ENCODE assay signal across 14 cellular contexts in genomic region chr1:24961961-24962861, GRCh38. TPM values are rescaled to one million over a fixed set of nuclear protein-coding genes. Genes with fewer than 3 reads are reported as not detected.
DNase-seq lines count a peak whose midpoint lies in the region; ATAC-seq and TF ChIP-seq lines count a peak whose summit lies in the region.
"Had no signal": no experiment of that assay in that cellular context is flagged by ENCODE, and none has a peak within 500 bp of the region (broad histone marks: within the 10 kb centered on the region; RNA-seq: fewer than 3 reads in every experiment).

No MANE protein-coding gene starts in this region.

- no peaks in the 10 kb centered on the region for H3K27me3 Mint-ChIP-seq in T-helper 2 cell treated with Interferon-gamma antibody and Interleukin-4, amounts not matched to agents 5 μg/mL and 100 μg/mL, for 36 hours (ENCODE audit: low read depth)
- no peaks in the 10 kb centered on the region for H3K27me3 Mint-ChIP-seq in activated naive CD8-positive, alpha-beta T cell treated with anti-CD3 and anti-CD28 coated beads for 36 hours
- H3K27me3 Mint-ChIP-seq in progenitor cell of endocrine pancreas = peaks cover 21% of the 10 kb centered on the region
- H3K27me3 Mint-ChIP-seq in HFFc6 (ENCODE audit: insufficient read depth) = peaks cover 5% of the 10 kb centered on the region

- no peak for DNase-seq in T-helper 2 cell treated with Interferon-gamma antibody and Interleukin-4, amounts not matched to agents 5 μg/mL and 100 μg/mL, for 36 hours (ENCODE audit: low spot score)
- DNase-seq in T-helper 2 cell (no peak), HuH-7.5 (ENCODE audit: low spot score) (peak; percentile 2), progenitor cell of endocrine pancreas (ENCODE audit: low spot score, unreplicated experiment) (no peak), HFFc6 (no peak)
- no peak for DNase-seq in activated naive CD8-positive, alpha-beta T cell treated with anti-CD3 and anti-CD28 coated beads for 36 hours
- no peak for DNase-seq in effector CD8-positive, alpha-beta T cell (lab: John Stamatoyannopoulos, UW)
- DNase-seq: glutamatergic neuron, trophoblast cell had no signal

- peaks cover 43% of the 10 kb centered on the region for H3K36me3 Mint-ChIP-seq in T-helper 2 cell treated with Interferon-gamma antibody and Interleukin-4, amounts not matched to agents 5 μg/mL and 100 μg/mL, for 36 hours (ENCODE audit: low read depth)
- peaks cover 73% of the 10 kb centered on the region for H3K36me3 Mint-ChIP-seq in activated naive CD8-positive, alpha-beta T cell treated with anti-CD3 and anti-CD28 coated beads for 36 hours
- H3K36me3 Mint-ChIP-seq in progenitor cell of endocrine pancreas (ENCODE audit: insufficient read depth) = no peaks in the 10 kb centered on the region
- no peaks in the 10 kb centered on the region for H3K36me3 Mint-ChIP-seq in HFFc6 (ENCODE audit: low read depth)
- H3K36me3 Mint-ChIP-seq: brain had no signal

- H3K9me3 Mint-ChIP-seq in T-helper 2 cell treated with Interferon-gamma antibody and Interleukin-4, amounts not matched to agents 5 μg/mL and 100 μg/mL, for 36 hours = no peaks in the 10 kb centered on the region
- no peaks in the 10 kb centered on the region for H3K9me3 Mint-ChIP-seq in activated naive CD8-positive, alpha-beta T cell treated with anti-CD3 and anti-CD28 coated beads for 36 hours
- H3K9me3 Mint-ChIP-seq in progenitor cell of endocrine pancreas (ENCODE audit: low read depth) (no peaks in the 10 kb centered on the region), HFFc6 (no peaks in the 10 kb centered on the region)

- peak; percentile 40 for TF ChIP-seq CTCF in progenitor cell of endocrine pancreas (IDR thresholded peaks at IDR 0.05; ENCODE audit: unreplicated experiment)
- no peak for TF ChIP-seq CTCF in HFFc6 (IDR thresholded peaks at IDR 0.05)

- peak overlapping the region; percentile 92 for H3K27ac Mint-ChIP-seq in T-helper 2 cell treated with Interferon-gamma antibody and Interleukin-4, amounts not matched to agents 5 μg/mL and 100 μg/mL, for 36 hours
- H3K27ac Mint-ChIP-seq in activated naive CD8-positive, alpha-beta T cell treated with anti-CD3 and anti-CD28 coated beads for 36 hours = peak overlapping the region; percentile 97
- H3K27ac Mint-ChIP-seq in progenitor cell of endocrine pancreas = no peak overlapping the region
- no peak overlapping the region for H3K27ac Mint-ChIP-seq in HFFc6

- peaks cover 74% of the 10 kb centered on the region for H3K4me1 Mint-ChIP-seq in T-helper 2 cell treated with Interferon-gamma antibody and Interleukin-4, amounts not matched to agents 5 μg/mL and 100 μg/mL, for 36 hours (ENCODE audit: low read depth)
- peaks cover 64% of the 10 kb centered on the region for H3K4me1 Mint-ChIP-seq in activated naive CD8-positive, alpha-beta T cell treated with anti-CD3 and anti-CD28 coated beads for 36 hours
- no peaks in the 10 kb centered on the region for H3K4me1 Mint-ChIP-seq in progenitor cell of endocrine pancreas (ENCODE audit: low read depth)
- H3K4me1 Mint-ChIP-seq in HFFc6 (ENCODE audit: low read depth) = peaks cover 18% of the 10 kb centered on the region

- no peak for ATAC-seq in GM19324 (IDR thresholded peaks at IDR 0.05; ENCODE audit: low FRiP score, unreplicated experiment)
- ATAC-seq: left lobe of liver had no signal

- H3K4me3 Mint-ChIP-seq in T-helper 2 cell treated with Interferon-gamma antibody and Interleukin-4, amounts not matched to agents 5 μg/mL and 100 μg/mL, for 36 hours = peak overlapping the region; percentile 91
- H3K4me3 Mint-ChIP-seq in activated naive CD8-positive, alpha-beta T cell treated with anti-CD3 and anti-CD28 coated beads for 36 hours = peak overlapping the region; percentile 91
- H3K4me3 Mint-ChIP-seq in progenitor cell of endocrine pancreas (ENCODE audit: low read depth) = no peak overlapping the region
- H3K4me3 Mint-ChIP-seq in HFFc6 = no peak overlapping the region
- H3K4me3 Mint-ChIP-seq: brain had no signal

RNA-seq across cellular contexts. Expression of gene RUNX3, which starts 32.1 kb away (rescaled TPM):
- 100 to 1,000 TPM; 144 TPM for total RNA-seq in activated naive CD8-positive, alpha-beta T cell treated with anti-CD3 and anti-CD28 coated beads for 36 hours
- 0.07 TPM in 1 of 2 replicates, not detected in the other for total RNA-seq in progenitor cell of endocrine pancreas
- total RNA-seq in HFFc6 (2021; fragmentation: NEBNext Ultra II Directional; extraction: Animal tissue kit (Norgen Biotek cat#: 25700)) = not detected
- total RNA-seq: A172, LHCN-M2 had no signal

Comparison
In these comparisons a context has a peak if more than half of its experiments do, and no peak if none do; other contexts are left out.
1. H3K27ac Mint-ChIP-seq: peak in T-helper 2 cell treated with Interferon-gamma antibody and Interleukin-4, amounts not matched to agents 5 μg/mL and 100 μg/mL, for 36 hours (single experiment) and activated naive CD8-positive, alpha-beta T cell treated with anti-CD3 and anti-CD28 coated beads for 36 hours (single experiment); none in progenitor cell of endocrine pancreas (single experiment) and HFFc6 (single experiment).
2. H3K4me3 Mint-ChIP-seq: peak in T-helper 2 cell treated with Interferon-gamma antibody and Interleukin-4, amounts not matched to agents 5 μg/mL and 100 μg/mL, for 36 hours (single experiment) and activated naive CD8-positive, alpha-beta T cell treated with anti-CD3 and anti-CD28 coated beads for 36 hours (single experiment); none in progenitor cell of endocrine pancreas (single experiment) and HFFc6 (single experiment).
3. RNA of gene RUNX3, which starts 32.1 kb away (total RNA-seq): 144 TPM in activated naive CD8-positive, alpha-beta T cell treated with anti-CD3 and anti-CD28 coated beads for 36 hours; 0.07 TPM in progenitor cell of endocrine pancreas and not detected in HFFc6; every median in the first group is over 100 times any median in the second.